In the genomic region with DNA sequence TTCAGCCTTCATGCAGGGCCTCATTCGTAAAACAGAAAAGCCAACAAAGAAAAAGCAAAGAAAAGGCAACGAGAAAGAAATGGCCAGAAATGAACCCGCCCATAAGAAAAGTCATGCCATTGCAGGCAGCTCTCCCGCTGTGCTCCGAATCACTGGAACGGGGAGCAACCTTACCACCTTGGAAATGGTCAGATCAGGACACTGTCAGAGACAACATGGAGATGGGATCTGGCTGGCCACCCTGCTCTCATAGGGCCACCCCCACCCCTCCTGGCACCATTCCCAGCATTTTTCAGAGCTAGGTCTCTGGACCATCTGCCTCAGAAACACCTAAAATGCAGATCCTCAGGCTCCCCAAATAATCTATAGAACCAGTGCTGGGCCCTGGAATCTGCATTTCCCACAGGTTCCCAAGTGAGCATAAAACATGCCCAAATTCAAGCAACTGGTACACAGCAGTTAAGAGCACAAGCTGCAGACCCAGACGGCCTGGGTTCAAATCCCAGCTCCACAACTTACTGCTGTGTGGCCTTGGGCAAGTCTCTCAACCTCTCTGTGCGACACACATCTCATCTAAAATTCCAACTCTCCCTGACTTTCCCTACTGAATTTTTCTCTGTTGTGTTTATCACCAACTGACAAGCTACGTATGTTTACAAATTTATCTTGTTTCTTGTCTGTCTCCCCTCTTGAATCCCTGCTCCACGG, we compare ENCODE assay signal across 20 cellular contexts.
A peak's percentile ranks its signal among the peaks of the same experiment; 100 is the strongest.
DNase-seq lines count a peak whose midpoint lies in the region; ATAC-seq, FAIRE-seq and TF ChIP-seq lines count a peak whose summit lies in the region.
"Had no signal": no experiment of that assay in that cellular context is flagged by ENCODE, and none has a peak within 500 bp of the region (broad histone marks: within the 10 kb centered on the region; RNA-seq: fewer than 3 reads in every experiment).

No MANE protein-coding gene starts in this region.

- H3K27ac ChIP-seq in layer of hippocampus (ENCODE audit: low read depth, low read length) (peak overlapping the region; percentile 18), pancreas (no peak overlapping the region), mesenchymal stem cell (ENCODE audit: low read length, poor library complexity, severe bottlenecking) (no peak overlapping the region)
- H3K27ac ChIP-seq: PC-9, RWPE1 had no signal

- ATAC-seq in pancreas = no peak
- ATAC-seq: CD8-positive, alpha-beta T cell had no signal

- H3K4me3 ChIP-seq in bronchial epithelial cell (ENCODE audit: low read depth, low read length) (no peak overlapping the region), pancreas (no peak overlapping the region), mesenchymal stem cell (ENCODE audit: insufficient read depth in 1 of 2, low read depth in 1 of 2, low read length in 2 of 2) (no peak overlapping the region)
- H3K4me3 ChIP-seq: MG63, PC-9 had no signal

- H3K4me1 Mint-ChIP-seq in activated T-helper 1 cell treated with anti-CD3 and anti-CD28 coated beads, Interleukin-12 subunit alpha, Interleukin-12 subunit beta, Interleukin-2, Interleukin-4 antibody, amounts not matched to agents 30 ng/mL and 10 ng/mL and 1 ng/mL, durations not matched to agents 14 hours and 24 hours and 36 hours (ENCODE audit: low read depth) = no peaks in the 10 kb centered on the region

- FAIRE-seq in bronchial epithelial cell (lab: Jason Lieb, UNC) (peak; percentile 18), pancreas (lab: Jason Lieb, UNC) (no peak)
- FAIRE-seq: H54 had no signal

- H3K27me3 ChIP-seq in bronchial epithelial cell (ENCODE audit: control insufficient read depth, insufficient read depth, low read length) = peaks cover 2% of the 10 kb centered on the region
- H3K27me3 ChIP-seq in layer of hippocampus (ENCODE audit: control insufficient read depth, insufficient read depth, low read length) = no peaks in the 10 kb centered on the region
- peaks cover 0 to 10% (median 0%) of the 10 kb centered on the region in 4 donors for H3K27me3 ChIP-seq in pancreas
- no peaks in the 10 kb centered on the region for H3K27me3 ChIP-seq in mesenchymal stem cell (ENCODE audit: control insufficient read depth in 1 of 2, insufficient read depth in 1 of 2, low read length in 2 of 2)
- H3K27me3 ChIP-seq: MG63 had no signal

- TF ChIP-seq CTCF in bronchial epithelial cell (IDR thresholded peaks at IDR 0.05; ENCODE audit: insufficient read depth, low read length, severe bottlenecking) = no peak
- no peak for TF ChIP-seq CTCF in pancreas (IDR thresholded peaks at IDR 0.05)

- intact Hi-C loops in pancreas (cut with DNase I) = no loop called here
- intact Hi-C loops in activated T-helper 1 cell treated with anti-CD3 and anti-CD28 coated beads, Interleukin-12 subunit alpha, Interleukin-12 subunit beta, Interleukin-2, Interleukin-4 antibody, amounts not matched to agents 30 ng/mL and 10 ng/mL and 1 ng/mL, durations not matched to agents 14 hours and 24 hours and 36 hours (cut with micrococcal nuclease) = no loop called here

- no peaks in the 10 kb centered on the region for H3K9me3 Mint-ChIP-seq in activated T-helper 1 cell treated with anti-CD3 and anti-CD28 coated beads, Interleukin-12 subunit alpha, Interleukin-12 subunit beta, Interleukin-2, Interleukin-4 antibody, amounts not matched to agents 30 ng/mL and 10 ng/mL and 1 ng/mL, durations not matched to agents 14 hours and 24 hours and 36 hours
- H3K9me3 Mint-ChIP-seq: CD8-positive, alpha-beta T cell had no signal

- H3K27me3 Mint-ChIP-seq in activated T-helper 1 cell treated with anti-CD3 and anti-CD28 coated beads, Interleukin-12 subunit alpha, Interleukin-12 subunit beta, Interleukin-2, Interleukin-4 antibody, amounts not matched to agents 30 ng/mL and 10 ng/mL and 1 ng/mL, durations not matched to agents 14 hours and 24 hours and 36 hours (ENCODE audit: insufficient read depth) = peaks cover 20% of the 10 kb centered on the region

- H3K36me3 Mint-ChIP-seq in activated T-helper 1 cell treated with anti-CD3 and anti-CD28 coated beads, Interleukin-12 subunit alpha, Interleukin-12 subunit beta, Interleukin-2, Interleukin-4 antibody, amounts not matched to agents 30 ng/mL and 10 ng/mL and 1 ng/mL, durations not matched to agents 14 hours and 24 hours and 36 hours (ENCODE audit: low read depth) = no peaks in the 10 kb centered on the region
- H3K36me3 Mint-ChIP-seq: CD8-positive, alpha-beta T cell had no signal

- no peak overlapping the region for H3K4me2 ChIP-seq in mesenchymal stem cell (ENCODE audit: low read length, poor library complexity, severe bottlenecking)
- H3K4me2 ChIP-seq: PC-9, SK-N-SH had no signal

- no peaks in the 10 kb centered on the region for H3K4me1 ChIP-seq in pancreas
- H3K4me1 ChIP-seq in mesenchymal stem cell (ENCODE audit: control insufficient read depth, insufficient read depth, low read depth, low read length) = peaks cover 3% of the 10 kb centered on the region

- H3K14ac ChIP-seq in mesenchymal stem cell (ENCODE audit: low read length in 2 of 2) = no peak overlapping the region

- H2BK12ac ChIP-seq in mesenchymal stem cell (ENCODE audit: low read length in 2 of 2) = no peak overlapping the region

- WGBS in pancreas, 2 donors = 41 to 57% methylated on average over 10 of the region's 10 CpGs
- WGBS in mesenchymal stem cell = 82% methylated on average over 10 of the region's 10 CpGs

- no peak overlapping the region for H4K8ac ChIP-seq in mesenchymal stem cell (ENCODE audit: low read length)

- H3K4ac ChIP-seq in mesenchymal stem cell (ENCODE audit: low read depth in 1 of 2, low read length in 2 of 2) = no peak overlapping the region

- H2BK5ac ChIP-seq in mesenchymal stem cell (ENCODE audit: low read depth, low read length, poor library complexity, severe bottlenecking) = no peak overlapping the region

- no peak overlapping the region for H2BK120ac ChIP-seq in mesenchymal stem cell (ENCODE audit: low read depth, low read length)

- H3K9ac ChIP-seq in mesenchymal stem cell (ENCODE audit: low read length) = no peak overlapping the region
- H3K9ac ChIP-seq: SK-N-SH had no signal

- no peak overlapping the region for H3K18ac ChIP-seq in mesenchymal stem cell (ENCODE audit: low read depth in 1 of 2, low read length in 2 of 2)

- H3K36me3 ChIP-seq in bronchial epithelial cell (ENCODE audit: control insufficient read depth, insufficient read depth, low read length) (no peaks in the 10 kb centered on the region), pancreas (no peaks in the 10 kb centered on the region), mesenchymal stem cell (ENCODE audit: control insufficient read depth in 1 of 2, insufficient read depth in 2 of 2, low read depth in 1 of 2, low read length in 2 of 2) (peaks cover 0 to 26% of the 10 kb centered on the region in 2 experiments)
- H3K36me3 ChIP-seq: MG63 had no signal

- H3K23ac ChIP-seq in mesenchymal stem cell (ENCODE audit: low read length in 2 of 2) = no peak overlapping the region

- H3K9me3 ChIP-seq in pancreas (no peaks in the 10 kb centered on the region), mesenchymal stem cell (ENCODE audit: control insufficient read depth, low read length) (no peaks in the 10 kb centered on the region)
- H3K9me3 ChIP-seq: MG63, SK-N-SH had no signal

- H3K79me1 ChIP-seq in mesenchymal stem cell (replicated peaks; ENCODE audit: low read length, poor library complexity, severe bottlenecking) = no peaks in the 10 kb centered on the region

- H3K4me3 Mint-ChIP-seq in activated T-helper 1 cell treated with anti-CD3 and anti-CD28 coated beads, Interleukin-12 subunit alpha, Interleukin-12 subunit beta, Interleukin-2, Interleukin-4 antibody, amounts not matched to agents 30 ng/mL and 10 ng/mL and 1 ng/mL, durations not matched to agents 14 hours and 24 hours and 36 hours = no peak overlapping the region
- H3K4me3 Mint-ChIP-seq: CD8-positive, alpha-beta T cell had no signal

- H3K27ac Mint-ChIP-seq in activated T-helper 1 cell treated with anti-CD3 and anti-CD28 coated beads, Interleukin-12 subunit alpha, Interleukin-12 subunit beta, Interleukin-2, Interleukin-4 antibody, amounts not matched to agents 30 ng/mL and 10 ng/mL and 1 ng/mL, durations not matched to agents 14 hours and 24 hours and 36 hours = no peak overlapping the region
- H3K27ac Mint-ChIP-seq: CD8-positive, alpha-beta T cell had no signal

- H2AK5ac ChIP-seq in mesenchymal stem cell (ENCODE audit: low read length, severe bottlenecking) = no peak overlapping the region

- H2AFZ ChIP-seq in mesenchymal stem cell (ENCODE audit: low read depth, low read length) = no peak overlapping the region
- H2AFZ ChIP-seq: PC-9 had no signal

- no peak overlapping the region for H2BK15ac ChIP-seq in mesenchymal stem cell (ENCODE audit: low read depth, poor library complexity, severe bottlenecking)

- H4K91ac ChIP-seq in mesenchymal stem cell (ENCODE audit: low read length) = no peak overlapping the region

- peak; percentile 2 for DNase-seq in NCI-H1694 (lab: John Stamatoyannopoulos, UW)
- DNase-seq in NCI-H1694 treated with DMSO at 0.1 percent for 48 hours (lab: John Stamatoyannopoulos, UW) = no peak
- peak; percentile 27 for DNase-seq in NCI-H69 (lab: John Stamatoyannopoulos, UW)
- DNase-seq in bronchial epithelial cell (ENCODE audit: low read depth) = no peak
- DNase-seq in pancreas = no peak
- no peak for DNase-seq in activated T-helper 1 cell treated with anti-CD3 and anti-CD28 coated beads, Interleukin-12 subunit alpha, Interleukin-12 subunit beta, Interleukin-2, Interleukin-4 antibody, amounts not matched to agents 30 ng/mL and 10 ng/mL and 1 ng/mL, durations not matched to agents 14 hours and 24 hours and 36 hours (ENCODE audit: low spot score)
- no peak for DNase-seq in mesenchymal stem cell
- DNase-seq: 8988T; AML-193; CD8-positive, alpha-beta T cell; NCI-H1436; NCI-H2029; NCI-H526 treated with DMSO at 0.1 percent for 48 hours; PC-9; SHP77 treated with DMSO at 0.1 percent for 48 hours; SK-N-SH had no signal

Comparison
In these comparisons a context has a peak if more than half of its experiments do, and no peak if none do; other contexts are left out.
1. DNase-seq: peak in NCI-H1694 (single experiment) and NCI-H69 (single experiment); none in NCI-H1694 treated with DMSO at 0.1 percent for 48 hours (single experiment), bronchial epithelial cell (single experiment), pancreas (0 of 6), activated T-helper 1 cell treated with anti-CD3 and anti-CD28 coated beads, Interleukin-12 subunit alpha, Interleukin-12 subunit beta, Interleukin-2, Interleukin-4 antibody, amounts not matched to agents 30 ng/mL and 10 ng/mL and 1 ng/mL, durations not matched to agents 14 hours and 24 hours and 36 hours (single experiment) and mesenchymal stem cell (single experiment).